1 cellular context compared by ENCODE assay signal in the genomic region with DNA sequence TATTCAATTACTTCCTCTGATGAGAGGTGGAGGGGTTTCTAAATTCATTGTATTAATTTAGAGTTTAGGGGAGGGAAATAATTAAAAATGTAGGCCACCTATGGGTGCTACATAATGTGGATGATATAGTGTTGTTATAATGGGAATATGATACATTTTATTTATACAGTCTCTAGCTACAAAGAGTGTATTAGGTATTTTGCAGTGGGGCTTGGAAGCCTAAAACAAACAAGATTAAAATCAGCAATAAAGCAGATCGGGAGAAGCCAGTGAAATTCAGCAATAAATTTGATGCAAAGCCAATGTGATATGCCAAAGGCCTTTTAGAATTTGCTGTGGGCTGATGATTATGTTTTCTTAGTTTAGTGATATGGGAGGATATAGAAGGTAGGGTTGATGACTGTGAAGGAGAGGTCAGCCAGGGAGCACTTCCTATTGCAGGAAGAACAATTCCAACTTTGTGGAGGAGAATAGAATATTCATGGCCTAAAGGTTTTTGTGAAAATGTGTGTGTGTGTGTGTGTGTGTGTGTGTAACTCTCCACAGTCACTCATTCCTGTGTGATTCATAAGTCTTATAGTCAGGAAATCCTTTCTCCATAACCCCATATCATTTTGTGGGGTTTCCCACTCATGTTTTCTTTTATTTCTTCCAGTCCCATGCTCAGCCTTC.
TF ChIP-seq lines count a peak whose summit lies in the region.

No MANE protein-coding gene starts in this region.

TF ChIP-seq in HEK293, 187 proteins besides CTCF, POLR2A, EP300 and RAD21 (continued from another document and continues in another):
- TF ChIP-seq, protein P1, sequence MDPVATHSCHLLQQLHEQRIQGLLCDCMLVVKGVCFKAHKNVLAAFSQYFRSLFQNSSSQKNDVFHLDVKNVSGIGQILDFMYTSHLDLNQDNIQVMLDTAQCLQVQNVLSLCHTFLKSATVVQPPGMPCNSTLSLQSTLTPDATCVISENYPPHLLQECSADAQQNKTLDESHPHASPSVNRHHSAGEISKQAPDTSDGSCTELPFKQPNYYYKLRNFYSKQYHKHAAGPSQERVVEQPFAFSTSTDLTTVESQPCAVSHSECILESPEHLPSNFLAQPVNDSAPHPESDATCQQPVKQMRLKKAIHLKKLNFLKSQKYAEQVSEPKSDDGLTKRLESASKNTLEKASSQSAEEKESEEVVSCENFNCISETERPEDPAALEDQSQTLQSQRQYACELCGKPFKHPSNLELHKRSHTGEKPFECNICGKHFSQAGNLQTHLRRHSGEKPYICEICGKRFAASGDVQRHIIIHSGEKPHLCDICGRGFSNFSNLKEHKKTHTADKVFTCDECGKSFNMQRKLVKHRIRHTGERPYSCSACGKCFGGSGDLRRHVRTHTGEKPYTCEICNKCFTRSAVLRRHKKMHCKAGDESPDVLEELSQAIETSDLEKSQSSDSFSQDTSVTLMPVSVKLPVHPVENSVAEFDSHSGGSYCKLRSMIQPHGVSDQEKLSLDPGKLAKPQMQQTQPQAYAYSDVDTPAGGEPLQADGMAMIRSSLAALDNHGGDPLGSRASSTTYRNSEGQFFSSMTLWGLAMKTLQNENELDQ (tag by site-specific recombination; IDR thresholded peaks at IDR 0.05; ENCODE audit: low read depth), result no peak
- peak; percentile 88 for TF ChIP-seq ZXDB (tag by site-specific recombination; IDR thresholded peaks at IDR 0.05)
- TF ChIP-seq ZNF140 (tag by site-specific recombination; IDR thresholded peaks at IDR 0.05), result no peak
- TF ChIP-seq ZNF266 (tag by site-specific recombination; IDR thresholded peaks at IDR 0.05; ENCODE audit: low read depth), result no peak
- TF ChIP-seq ZNF2 (tag by site-specific recombination; IDR thresholded peaks at IDR 0.05), result peak; percentile 74; the same call in 1 of the 2 replicates
- no peak for TF ChIP-seq PRDM1 (tag by site-specific recombination; IDR thresholded peaks at IDR 0.05)
- TF ChIP-seq ZBTB7A (tag by site-specific recombination; IDR thresholded peaks at IDR 0.05; ENCODE audit: low read depth), result no peak
- no peak for TF ChIP-seq ZNF174 (tag by site-specific recombination; IDR thresholded peaks at IDR 0.05)
- TF ChIP-seq KLF7 (tag by site-specific recombination; IDR thresholded peaks at IDR 0.05; ENCODE audit: borderline replicate concordance), result peak; percentile 59; the same call in 1 of the 2 replicates
- TF ChIP-seq BCL11A (tag by site-specific recombination; IDR thresholded peaks at IDR 0.05; ENCODE audit: low read depth), result no peak
- TF ChIP-seq SP3 (tag by site-specific recombination; IDR thresholded peaks at IDR 0.05), result no peak
- no peak for TF ChIP-seq ZNF350 (tag by site-specific recombination; IDR thresholded peaks at IDR 0.05)
- TF ChIP-seq, protein P2, sequence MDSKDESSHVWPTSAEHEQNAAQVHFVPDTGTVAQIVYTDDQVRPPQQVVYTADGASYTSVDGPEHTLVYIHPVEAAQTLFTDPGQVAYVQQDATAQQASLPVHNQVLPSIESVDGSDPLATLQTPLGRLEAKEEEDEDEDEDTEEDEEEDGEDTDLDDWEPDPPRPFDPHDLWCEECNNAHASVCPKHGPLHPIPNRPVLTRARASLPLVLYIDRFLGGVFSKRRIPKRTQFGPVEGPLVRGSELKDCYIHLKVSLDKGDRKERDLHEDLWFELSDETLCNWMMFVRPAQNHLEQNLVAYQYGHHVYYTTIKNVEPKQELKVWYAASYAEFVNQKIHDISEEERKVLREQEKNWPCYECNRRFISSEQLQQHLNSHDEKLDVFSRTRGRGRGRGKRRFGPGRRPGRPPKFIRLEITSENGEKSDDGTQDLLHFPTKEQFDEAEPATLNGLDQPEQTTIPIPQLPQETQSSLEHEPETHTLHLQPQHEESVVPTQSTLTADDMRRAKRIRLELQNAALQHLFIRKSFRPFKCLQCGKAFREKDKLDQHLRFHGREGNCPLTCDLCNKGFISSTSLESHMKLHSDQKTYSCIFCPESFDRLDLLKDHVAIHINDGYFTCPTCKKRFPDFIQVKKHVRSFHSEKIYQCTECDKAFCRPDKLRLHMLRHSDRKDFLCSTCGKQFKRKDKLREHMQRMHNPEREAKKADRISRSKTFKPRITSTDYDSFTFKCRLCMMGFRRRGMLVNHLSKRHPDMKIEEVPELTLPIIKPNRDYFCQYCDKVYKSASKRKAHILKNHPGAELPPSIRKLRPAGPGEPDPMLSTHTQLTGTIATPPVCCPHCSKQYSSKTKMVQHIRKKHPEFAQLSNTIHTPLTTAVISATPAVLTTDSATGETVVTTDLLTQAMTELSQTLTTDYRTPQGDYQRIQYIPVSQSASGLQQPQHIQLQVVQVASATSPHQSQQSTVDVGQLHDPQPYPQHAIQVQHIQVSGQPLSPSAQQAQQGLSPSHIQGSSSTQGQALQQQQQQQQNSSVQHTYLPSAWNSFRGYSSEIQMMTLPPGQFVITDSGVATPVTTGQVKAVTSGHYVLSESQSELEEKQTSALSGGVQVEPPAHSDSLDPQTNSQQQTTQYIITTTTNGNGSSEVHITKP (tag by site-specific recombination; IDR thresholded peaks at IDR 0.05), result 0 out of 2 replicates have a peak, but pooled peaks have one; percentile 25
- TF ChIP-seq ZNF558 (tag by site-specific recombination; IDR thresholded peaks at IDR 0.05), result 0 out of 2 replicates have a peak, but pooled peaks have one; percentile 11
- no peak for TF ChIP-seq ZNF184 (tag by site-specific recombination; IDR thresholded peaks at IDR 0.05)
- TF ChIP-seq, protein P3, sequence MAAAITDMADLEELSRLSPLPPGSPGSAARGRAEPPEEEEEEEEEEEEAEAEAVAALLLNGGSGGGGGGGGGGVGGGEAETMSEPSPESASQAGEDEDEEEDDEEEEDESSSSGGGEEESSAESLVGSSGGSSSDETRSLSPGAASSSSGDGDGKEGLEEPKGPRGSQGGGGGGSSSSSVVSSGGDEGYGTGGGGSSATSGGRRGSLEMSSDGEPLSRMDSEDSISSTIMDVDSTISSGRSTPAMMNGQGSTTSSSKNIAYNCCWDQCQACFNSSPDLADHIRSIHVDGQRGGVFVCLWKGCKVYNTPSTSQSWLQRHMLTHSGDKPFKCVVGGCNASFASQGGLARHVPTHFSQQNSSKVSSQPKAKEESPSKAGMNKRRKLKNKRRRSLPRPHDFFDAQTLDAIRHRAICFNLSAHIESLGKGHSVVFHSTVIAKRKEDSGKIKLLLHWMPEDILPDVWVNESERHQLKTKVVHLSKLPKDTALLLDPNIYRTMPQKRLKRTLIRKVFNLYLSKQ (tag by site-specific recombination; IDR thresholded peaks at IDR 0.05; ENCODE audit: borderline replicate concordance), result no peak
- TF ChIP-seq ZNF658 (tag by site-specific recombination; IDR thresholded peaks at IDR 0.05), result no peak
- no peak for TF ChIP-seq ZNF544 (tag by site-specific recombination; IDR thresholded peaks at IDR 0.05)
- no peak for TF ChIP-seq ZNF670 (tag by site-specific recombination; IDR thresholded peaks at IDR 0.05; ENCODE audit: low read depth)
- TF ChIP-seq, protein P4, sequence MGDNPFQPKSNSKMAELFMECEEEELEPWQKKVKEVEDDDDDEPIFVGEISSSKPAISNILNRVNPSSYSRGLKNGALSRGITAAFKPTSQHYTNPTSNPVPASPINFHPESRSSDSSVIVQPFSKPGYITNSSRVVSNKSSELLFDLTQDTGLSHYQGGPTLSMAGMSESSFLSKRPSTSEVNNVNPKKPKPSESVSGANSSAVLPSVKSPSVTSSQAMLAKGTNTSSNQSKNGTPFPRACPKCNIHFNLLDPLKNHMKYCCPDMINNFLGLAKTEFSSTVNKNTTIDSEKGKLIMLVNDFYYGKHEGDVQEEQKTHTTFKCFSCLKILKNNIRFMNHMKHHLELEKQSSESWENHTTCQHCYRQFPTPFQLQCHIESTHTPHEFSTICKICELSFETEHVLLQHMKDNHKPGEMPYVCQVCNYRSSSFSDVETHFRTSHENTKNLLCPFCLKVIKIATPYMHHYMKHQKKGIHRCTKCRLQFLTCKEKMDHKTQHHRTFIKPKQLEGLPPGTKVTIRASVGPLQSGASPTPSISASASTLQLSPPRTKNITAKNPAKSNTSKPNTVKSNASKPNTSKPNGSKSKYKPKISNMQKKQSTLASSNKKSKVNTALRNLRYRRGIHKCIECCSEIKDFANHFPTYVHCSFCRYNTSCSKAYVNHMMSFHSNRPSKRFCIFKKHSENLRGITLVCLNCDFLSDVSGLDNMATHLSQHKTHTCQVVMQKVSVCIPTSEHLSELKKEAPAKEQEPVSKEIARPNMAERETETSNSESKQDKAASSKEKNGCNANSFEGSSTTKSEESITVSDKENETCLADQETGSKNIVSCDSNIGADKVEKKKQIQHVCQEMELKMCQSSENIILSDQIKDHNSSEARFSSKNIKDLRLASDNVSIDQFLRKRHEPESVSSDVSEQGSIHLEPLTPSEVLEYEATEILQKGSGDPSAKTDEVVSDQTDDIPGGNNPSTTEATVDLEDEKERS (tag by site-specific recombination; IDR thresholded peaks at IDR 0.05), result no peak
- TF ChIP-seq, protein P5, sequence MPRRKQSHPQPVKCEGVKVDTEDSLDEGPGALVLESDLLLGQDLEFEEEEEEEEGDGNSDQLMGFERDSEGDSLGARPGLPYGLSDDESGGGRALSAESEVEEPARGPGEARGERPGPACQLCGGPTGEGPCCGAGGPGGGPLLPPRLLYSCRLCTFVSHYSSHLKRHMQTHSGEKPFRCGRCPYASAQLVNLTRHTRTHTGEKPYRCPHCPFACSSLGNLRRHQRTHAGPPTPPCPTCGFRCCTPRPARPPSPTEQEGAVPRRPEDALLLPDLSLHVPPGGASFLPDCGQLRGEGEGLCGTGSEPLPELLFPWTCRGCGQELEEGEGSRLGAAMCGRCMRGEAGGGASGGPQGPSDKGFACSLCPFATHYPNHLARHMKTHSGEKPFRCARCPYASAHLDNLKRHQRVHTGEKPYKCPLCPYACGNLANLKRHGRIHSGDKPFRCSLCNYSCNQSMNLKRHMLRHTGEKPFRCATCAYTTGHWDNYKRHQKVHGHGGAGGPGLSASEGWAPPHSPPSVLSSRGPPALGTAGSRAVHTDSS (tag by site-specific recombination; IDR thresholded peaks at IDR 0.05), result peak; percentile 1; the same call in 1 of the 2 replicates
- no peak; the same call in 1 of the 2 replicates for TF ChIP-seq ZNF596 (tag by site-specific recombination; IDR thresholded peaks at IDR 0.05)
- no peak for TF ChIP-seq ZNF202 (tag by site-specific recombination; IDR thresholded peaks at IDR 0.05; ENCODE audit: borderline replicate concordance)
- no peak for TF ChIP-seq MEIS1 (CRISPR knock-in tag; IDR thresholded peaks at IDR 0.05; ENCODE audit: borderline replicate concordance)
- TF ChIP-seq ZBTB20 (tag by site-specific recombination; IDR thresholded peaks at IDR 0.05), result peak; percentile 36; the same call in 1 of the 2 replicates
- TF ChIP-seq ZNF768 (tag by site-specific recombination; IDR thresholded peaks at IDR 0.05), result no peak
- no peak for TF ChIP-seq RBAK (tag by site-specific recombination; IDR thresholded peaks at IDR 0.05)
- TF ChIP-seq ZNF843 (tag by site-specific recombination; IDR thresholded peaks at IDR 0.05), result peak; percentile 97
- no peak for TF ChIP-seq ZNF155 (tag by site-specific recombination; IDR thresholded peaks at IDR 0.05)
- TF ChIP-seq, protein P6, sequence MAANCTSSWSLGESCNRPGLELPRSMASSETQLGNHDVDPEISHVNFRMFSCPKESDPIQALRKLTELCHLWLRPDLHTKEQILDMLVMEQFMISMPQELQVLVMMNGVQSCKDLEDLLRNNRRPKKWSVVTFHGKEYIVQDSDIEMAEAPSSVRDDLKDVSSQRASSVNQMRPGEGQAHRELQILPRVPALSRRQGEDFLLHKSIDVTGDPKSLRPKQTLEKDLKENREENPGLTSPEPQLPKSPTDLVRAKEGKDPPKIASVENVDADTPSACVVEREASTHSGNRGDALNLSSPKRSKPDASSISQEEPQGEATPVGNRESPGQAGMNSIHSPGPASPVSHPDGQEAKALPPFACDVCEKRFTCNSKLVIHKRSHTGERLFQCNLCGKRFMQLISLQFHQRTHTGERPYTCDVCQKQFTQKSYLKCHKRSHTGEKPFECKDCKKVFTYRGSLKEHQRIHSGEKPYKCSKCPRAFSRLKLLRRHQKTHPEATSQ (tag by site-specific recombination; IDR thresholded peaks at IDR 0.05), result no peak
- no peak for TF ChIP-seq ZNF324 (tag by site-specific recombination; IDR thresholded peaks at IDR 0.05)
- no peak for TF ChIP-seq ZNF48 (tag by site-specific recombination; IDR thresholded peaks at IDR 0.05)
- TF ChIP-seq SETDB1 (IDR thresholded peaks at IDR 0.05; ENCODE audit: insufficient read length, low read length), result no peak
- no peak for TF ChIP-seq ZNF433 (tag by site-specific recombination; IDR thresholded peaks at IDR 0.05; ENCODE audit: low read depth)
- no peak for TF ChIP-seq ZNF777 (tag by site-specific recombination; IDR thresholded peaks at IDR 0.05; ENCODE audit: borderline replicate concordance)
- TF ChIP-seq ZNF133 (tag by site-specific recombination; IDR thresholded peaks at IDR 0.05), result no peak
- no peak for TF ChIP-seq SALL2 (tag by site-specific recombination; IDR thresholded peaks at IDR 0.05; ENCODE audit: borderline replicate concordance)
- TF ChIP-seq KLF1 (tag by site-specific recombination; IDR thresholded peaks at IDR 0.05), result peak; percentile 51; the same call in 1 of the 2 replicates
- TF ChIP-seq HOXD13 (CRISPR knock-in tag; IDR thresholded peaks at IDR 0.05; ENCODE audit: borderline replicate concordance), result no peak
- TF ChIP-seq, protein P7, sequence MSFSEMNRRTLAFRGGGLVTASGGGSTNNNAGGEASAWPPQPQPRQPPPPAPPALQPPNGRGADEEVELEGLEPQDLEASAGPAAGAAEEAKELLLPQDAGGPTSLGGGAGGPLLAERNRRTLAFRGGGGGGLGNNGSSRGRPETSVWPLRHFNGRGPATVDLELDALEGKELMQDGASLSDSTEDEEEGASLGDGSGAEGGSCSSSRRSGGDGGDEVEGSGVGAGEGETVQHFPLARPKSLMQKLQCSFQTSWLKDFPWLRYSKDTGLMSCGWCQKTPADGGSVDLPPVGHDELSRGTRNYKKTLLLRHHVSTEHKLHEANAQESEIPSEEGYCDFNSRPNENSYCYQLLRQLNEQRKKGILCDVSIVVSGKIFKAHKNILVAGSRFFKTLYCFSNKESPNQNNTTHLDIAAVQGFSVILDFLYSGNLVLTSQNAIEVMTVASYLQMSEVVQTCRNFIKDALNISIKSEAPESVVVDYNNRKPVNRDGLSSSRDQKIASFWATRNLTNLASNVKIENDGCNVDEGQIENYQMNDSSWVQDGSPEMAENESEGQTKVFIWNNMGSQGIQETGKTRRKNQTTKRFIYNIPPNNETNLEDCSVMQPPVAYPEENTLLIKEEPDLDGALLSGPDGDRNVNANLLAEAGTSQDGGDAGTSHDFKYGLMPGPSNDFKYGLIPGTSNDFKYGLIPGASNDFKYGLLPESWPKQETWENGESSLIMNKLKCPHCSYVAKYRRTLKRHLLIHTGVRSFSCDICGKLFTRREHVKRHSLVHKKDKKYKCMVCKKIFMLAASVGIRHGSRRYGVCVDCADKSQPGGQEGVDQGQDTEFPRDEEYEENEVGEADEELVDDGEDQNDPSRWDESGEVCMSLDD (tag by site-specific recombination; IDR thresholded peaks at IDR 0.05), result no peak
- TF ChIP-seq, protein P8, sequence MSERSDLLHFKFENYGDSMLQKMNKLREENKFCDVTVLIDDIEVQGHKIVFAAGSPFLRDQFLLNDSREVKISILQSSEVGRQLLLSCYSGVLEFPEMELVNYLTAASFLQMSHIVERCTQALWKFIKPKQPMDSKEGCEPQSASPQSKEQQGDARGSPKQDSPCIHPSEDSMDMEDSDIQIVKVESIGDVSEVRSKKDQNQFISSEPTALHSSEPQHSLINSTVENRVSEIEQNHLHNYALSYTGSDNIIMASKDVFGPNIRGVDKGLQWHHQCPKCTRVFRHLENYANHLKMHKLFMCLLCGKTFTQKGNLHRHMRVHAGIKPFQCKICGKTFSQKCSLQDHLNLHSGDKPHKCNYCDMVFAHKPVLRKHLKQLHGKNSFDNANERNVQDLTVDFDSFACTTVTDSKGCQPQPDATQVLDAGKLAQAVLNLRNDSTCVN (tag by site-specific recombination; optimal IDR thresholded peaks at IDR 0.05), result no peak
- TF ChIP-seq ZNF548 (tag by site-specific recombination; IDR thresholded peaks at IDR 0.05), result no peak
